ENCODE assay signal across 1 cellular context in the genomic region with DNA sequence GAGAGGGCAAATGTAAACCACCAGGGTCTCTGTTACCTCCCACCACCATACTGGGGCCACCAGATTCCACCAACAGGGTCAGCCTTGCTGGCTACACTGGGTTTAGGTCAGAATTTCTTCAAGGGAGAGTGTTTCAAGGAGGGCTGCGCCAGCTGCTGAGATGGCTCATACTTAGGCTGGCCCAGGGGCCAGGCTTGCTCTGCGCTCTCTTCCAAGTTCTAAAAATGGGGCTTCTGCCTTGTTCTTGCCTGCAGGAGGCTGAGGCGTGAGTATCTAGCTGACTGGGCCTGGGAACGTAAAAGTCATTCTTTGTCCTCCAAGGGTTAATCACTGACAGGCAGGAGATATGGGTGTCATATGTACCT.
TF ChIP-seq lines count a peak whose summit lies in the region.

No MANE protein-coding gene starts in this region.

TF ChIP-seq in SK-N-SH treated with all-trans-retinoic acid at 6 μM for 48 hours, 23 proteins besides CTCF, POLR2A, EP300 and RAD21 (continued from another document):
- TF ChIP-seq, protein P1, sequence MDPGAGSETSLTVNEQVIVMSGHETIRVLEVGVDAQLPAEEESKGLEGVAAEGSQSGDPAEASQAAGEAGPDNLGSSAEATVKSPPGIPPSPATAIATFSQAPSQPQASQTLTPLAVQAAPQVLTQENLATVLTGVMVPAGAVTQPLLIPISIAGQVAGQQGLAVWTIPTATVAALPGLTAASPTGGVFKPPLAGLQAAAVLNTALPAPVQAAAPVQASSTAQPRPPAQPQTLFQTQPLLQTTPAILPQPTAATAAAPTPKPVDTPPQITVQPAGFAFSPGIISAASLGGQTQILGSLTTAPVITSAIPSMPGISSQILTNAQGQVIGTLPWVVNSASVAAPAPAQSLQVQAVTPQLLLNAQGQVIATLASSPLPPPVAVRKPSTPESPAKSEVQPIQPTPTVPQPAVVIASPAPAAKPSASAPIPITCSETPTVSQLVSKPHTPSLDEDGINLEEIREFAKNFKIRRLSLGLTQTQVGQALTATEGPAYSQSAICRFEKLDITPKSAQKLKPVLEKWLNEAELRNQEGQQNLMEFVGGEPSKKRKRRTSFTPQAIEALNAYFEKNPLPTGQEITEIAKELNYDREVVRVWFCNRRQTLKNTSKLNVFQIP (CRISPR knock-in tag; IDR thresholded peaks at IDR 0.05; ENCODE audit: borderline replicate concordance, low read depth) = no peak
- TF ChIP-seq, protein P2, sequence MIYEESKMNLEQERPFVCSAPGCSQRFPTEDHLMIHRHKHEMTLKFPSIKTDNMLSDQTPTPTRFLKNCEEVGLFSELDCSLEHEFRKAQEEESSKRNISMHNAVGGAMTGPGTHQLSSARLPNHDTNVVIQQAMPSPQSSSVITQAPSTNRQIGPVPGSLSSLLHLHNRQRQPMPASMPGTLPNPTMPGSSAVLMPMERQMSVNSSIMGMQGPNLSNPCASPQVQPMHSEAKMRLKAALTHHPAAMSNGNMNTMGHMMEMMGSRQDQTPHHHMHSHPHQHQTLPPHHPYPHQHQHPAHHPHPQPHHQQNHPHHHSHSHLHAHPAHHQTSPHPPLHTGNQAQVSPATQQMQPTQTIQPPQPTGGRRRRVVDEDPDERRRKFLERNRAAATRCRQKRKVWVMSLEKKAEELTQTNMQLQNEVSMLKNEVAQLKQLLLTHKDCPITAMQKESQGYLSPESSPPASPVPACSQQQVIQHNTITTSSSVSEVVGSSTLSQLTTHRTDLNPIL (CRISPR knock-in tag; IDR thresholded peaks at IDR 0.05; ENCODE audit: low read depth) = no peak
- TF ChIP-seq GLIS3 (CRISPR knock-in tag; IDR thresholded peaks at IDR 0.05) = no peak
- TF ChIP-seq BACH2 (CRISPR knock-in tag; IDR thresholded peaks at IDR 0.05; ENCODE audit: borderline replicate concordance) = no peak
